14 cellular contexts compared by ENCODE assay signal in genomic region chr7:79553811-79554555, GRCh38.
DNase-seq lines count a peak whose midpoint lies in the region; ATAC-seq and TF ChIP-seq lines count a peak whose summit lies in the region.
"Had no signal": no experiment of that assay in that cellular context is flagged by ENCODE, and none has a peak within 500 bp of the region (broad histone marks: within the 10 kb centered on the region; RNA-seq: fewer than 3 reads in every experiment).

No MANE protein-coding gene starts in this region.

- H3K9ac ChIP-seq in IMR-90 (ENCODE audit: low read depth, low read length) = no peak overlapping the region
- peak overlapping the region; percentile 28 for H3K9ac ChIP-seq in mesenchymal stem cell (ENCODE audit: low read length)

- H3K4me1 Mint-ChIP-seq in CD4-positive, alpha-beta memory T cell = peaks cover 0 to 2% (median 0%) of the 10 kb centered on the region in 4 donors
- H3K4me1 Mint-ChIP-seq: immature natural killer cell had no signal

- H2BK15ac ChIP-seq in IMR-90 (ENCODE audit: low read depth, low read length) = peak overlapping the region; percentile 19; the same call in 1 of the 3 replicates
- H2BK15ac ChIP-seq in mesenchymal stem cell (ENCODE audit: low read depth, poor library complexity, severe bottlenecking) = no peak overlapping the region

- H3K23ac ChIP-seq in IMR-90 (ENCODE audit: low read depth, low read length) (0 out of 2 replicates have a peak overlapping the region, but pooled peaks have one; percentile 26), mesenchymal stem cell (ENCODE audit: low read length in 2 of 2) (no peak overlapping the region)

- H2BK120ac ChIP-seq in IMR-90 (ENCODE audit: low read depth, low read length) (peak overlapping the region; percentile 53; the same call in 1 of the 2 replicates), mesenchymal stem cell (ENCODE audit: low read depth, low read length) (no peak overlapping the region)

- H3K27ac ChIP-seq in IMR-90 (ENCODE audit: insufficient read depth, low read length) = no peak overlapping the region
- H3K27ac ChIP-seq in mesenchymal stem cell (ENCODE audit: low read length, poor library complexity, severe bottlenecking) = no peak overlapping the region
- H3K27ac ChIP-seq in CD4-positive, alpha-beta memory T cell (ENCODE audit: low read depth, low read length) = no peak overlapping the region
- H3K27ac ChIP-seq: dorsolateral prefrontal cortex had no signal

- no peak for TF ChIP-seq POLR2A in IMR-90 (IDR thresholded peaks at IDR 0.05; ENCODE audit: low read depth, low read length)

- no peak overlapping the region for H3K4me3 Mint-ChIP-seq in CD4-positive, alpha-beta memory T cell
- H3K4me3 Mint-ChIP-seq: immature natural killer cell had no signal

- H3K56ac ChIP-seq in IMR-90 (ENCODE audit: extremely low read depth, insufficient read depth, low read length) = no peak overlapping the region

- no peaks in the 10 kb centered on the region for H3K79me1 ChIP-seq in IMR-90 (ENCODE audit: low read depth in 1 of 2, low read length in 2 of 2)
- H3K79me1 ChIP-seq in mesenchymal stem cell (replicated peaks; ENCODE audit: low read length, poor library complexity, severe bottlenecking) = no peaks in the 10 kb centered on the region

- TF ChIP-seq CTCF in AG10803 (conservative IDR thresholded peaks at IDR 0.05; ENCODE audit: low read length) (no peak), IMR-90 (conservative IDR thresholded peaks at IDR 0.05; ENCODE audit: low read depth, low read length) (no peak), cardiac fibroblast (IDR thresholded peaks at IDR 0.05; ENCODE audit: low read depth, low read length) (no peak)

- H3K9me1 ChIP-seq in IMR-90 (ENCODE audit: insufficient read depth, low read length) = no peaks in the 10 kb centered on the region

- H2AK9ac ChIP-seq in IMR-90 (replicated peaks; ENCODE audit: low read depth, low read length, poor library complexity) = no peak overlapping the region

- H3K36me3 Mint-ChIP-seq in CD4-positive, alpha-beta memory T cell = no peaks in the 10 kb centered on the region

- WGBS in IMR-90 (ENCODE audit: extremely low coverage in 2 of 2, insufficient read length in 1 of 2), 2 experiments = no CpG with 5 or more reads among the region's 6 CpGs
- 97% methylated on average over 6 of the region's 6 CpGs for whole genome bisulfite sequencing in mesenchymal stem cell

- no peaks in the 10 kb centered on the region for H4K20me1 ChIP-seq in IMR-90 (ENCODE audit: insufficient read depth, low read length)

- H3K4me3 ChIP-seq in AG10803 (ENCODE audit: low read length) (no peak overlapping the region), IMR-90 (ENCODE audit: insufficient read depth, low read depth, low read length) (no peak overlapping the region), cardiac fibroblast (replicated peaks in 1 of 2; ENCODE audit: low read depth in 2 of 2, low read length in 2 of 2) (no peak overlapping the region), mesenchymal stem cell (ENCODE audit: insufficient read depth in 1 of 2, low read depth in 1 of 2, low read length in 2 of 2) (peak overlapping the region in 1 of 2 experiments; percentile 52)
- no peak overlapping the region for H3K4me3 ChIP-seq in CD4-positive, alpha-beta memory T cell (ENCODE audit: low read length in 2 of 2)
- H3K4me3 ChIP-seq: dorsolateral prefrontal cortex had no signal

- in situ Hi-C loops in IMR-90 (cut with MboI; ENCODE audit: low sequenced_read_pairs) = no loop called here

- H3K27me3 Mint-ChIP-seq in CD4-positive, alpha-beta memory T cell = no peaks in the 10 kb centered on the region

- H2AK5ac ChIP-seq in IMR-90 (ENCODE audit: low read depth, low read length) = no peak overlapping the region
- H2AK5ac ChIP-seq in mesenchymal stem cell (ENCODE audit: low read length, severe bottlenecking) = no peak overlapping the region

- H3K9me3 ChIP-seq in IMR-90 (ENCODE audit: control insufficient read depth, insufficient read depth, low read length) = no peaks in the 10 kb centered on the region
- H3K9me3 ChIP-seq in mesenchymal stem cell (ENCODE audit: control insufficient read depth, low read length) = no peaks in the 10 kb centered on the region
- H3K9me3 ChIP-seq in CD4-positive, alpha-beta memory T cell (ENCODE audit: control insufficient read depth in 1 of 2, low read length in 2 of 2) = no peaks in the 10 kb centered on the region

- H2BK12ac ChIP-seq in mesenchymal stem cell (ENCODE audit: low read length in 2 of 2) = no peak overlapping the region

- POLR2A ChIA-PET in IMR-90 (lab: Charles Lee; ENCODE audit: unreplicated experiment) = no interaction called here
- POLR2A ChIA-PET in CD4-positive, alpha-beta memory T cell (lab: Charles Lee; ENCODE audit: partially characterized antibody) = no interaction called here

- H3K4ac ChIP-seq in IMR-90 (ENCODE audit: low read depth, low read length) (no peak overlapping the region), mesenchymal stem cell (ENCODE audit: low read depth in 1 of 2, low read length in 2 of 2) (no peak overlapping the region)

- H4K8ac ChIP-seq in IMR-90 (ENCODE audit: low read depth in 2 of 2, low read length in 2 of 2) (peak overlapping the region in 1 of 2 experiments; percentile 27; a peak in 1 of 4 replicates), mesenchymal stem cell (ENCODE audit: low read length) (no peak overlapping the region)

- ATAC-seq in IMR-90 (ENCODE audit: low read depth) = peak; percentile 49
- no peak for ATAC-seq in GM18873 (IDR thresholded peaks at IDR 0.05; ENCODE audit: low FRiP score, unreplicated experiment)

- TF ChIP-seq RAD21 in IMR-90 (IDR thresholded peaks at IDR 0.05; ENCODE audit: low read length) = no peak

- peak; percentile 46 for DNase-seq in AG10803 (ENCODE audit: low read depth)
- DNase-seq in IMR-90 = peak; percentile 78
- peak; percentile 28 to 85 for DNase-seq in cardiac fibroblast (ENCODE audit: low read depth in 2 of 2)
- peak; percentile 35 for DNase-seq in mesenchymal stem cell
- no peak for DNase-seq in CD4-positive, alpha-beta memory T cell
- no peak for DNase-seq in putamen (ENCODE audit: low spot score)
- DNase-seq in HT-29 (ENCODE audit: low spot score) = no peak
- DNase-seq: activated gamma-delta T cell treated with Interleukin-2 at 50 U/mL for 16 hours; dorsolateral prefrontal cortex; immature natural killer cell; NCI-H1092; NCI-H2171 treated with DMSO at 0.1 percent for 48 hours; stimulated activated naive CD4-positive, alpha-beta T cell treated with Interleukin-2 at 50 U/mL for 16 hours had no signal

- H3K14ac ChIP-seq in IMR-90 (replicated peaks; ENCODE audit: low read depth, low read length) = peak overlapping the region; percentile 69; the same call in 1 of the 2 replicates
- no peak overlapping the region for H3K14ac ChIP-seq in mesenchymal stem cell (ENCODE audit: low read length in 2 of 2)

- peak overlapping the region; percentile 22; the same call in 1 of the 2 replicates for H4K5ac ChIP-seq in IMR-90 (ENCODE audit: low read depth, low read length)

- H2BK5ac ChIP-seq in IMR-90 (ENCODE audit: low read depth, low read length, poor library complexity, severe bottlenecking) (peak overlapping the region; percentile 88), mesenchymal stem cell (ENCODE audit: low read depth, low read length, poor library complexity, severe bottlenecking) (no peak overlapping the region)

- no peak overlapping the region for H4K91ac ChIP-seq in IMR-90 (ENCODE audit: insufficient read depth, low read depth, low read length)
- H4K91ac ChIP-seq in mesenchymal stem cell (ENCODE audit: low read length) = no peak overlapping the region

- H3K36me3 ChIP-seq in IMR-90 (ENCODE audit: control insufficient read depth, insufficient read depth, low read length) = no peaks in the 10 kb centered on the region
- no peaks in the 10 kb centered on the region for H3K36me3 ChIP-seq in mesenchymal stem cell (ENCODE audit: control insufficient read depth in 1 of 2, insufficient read depth in 2 of 2, low read depth in 1 of 2, low read length in 2 of 2)
- no peaks in the 10 kb centered on the region for H3K36me3 ChIP-seq in CD4-positive, alpha-beta memory T cell (ENCODE audit: insufficient read depth, low read length)

- H3K18ac ChIP-seq in IMR-90 (ENCODE audit: low read depth, low read length) = peak overlapping the region; percentile 91
- no peak overlapping the region for H3K18ac ChIP-seq in mesenchymal stem cell (ENCODE audit: low read depth in 1 of 2, low read length in 2 of 2)

- H3K4me2 ChIP-seq in IMR-90 (ENCODE audit: low read depth, low read length) (peak overlapping the region; percentile 57; the same call in 1 of the 2 replicates), mesenchymal stem cell (ENCODE audit: low read length, poor library complexity, severe bottlenecking) (no peak overlapping the region)

- H2AFZ ChIP-seq in IMR-90 (replicated peaks; ENCODE audit: low read length, poor library complexity) (no peak overlapping the region), mesenchymal stem cell (ENCODE audit: low read depth, low read length) (no peak overlapping the region)

- no TSS peak for BruUV-seq in IMR-90 (replicated peaks; lab: Mats Ljungman, UMichigan)

- CTCF ChIA-PET in IMR-90 (lab: Yijun Ruan, JAX) = no interaction called here
- CTCF ChIA-PET in CD4-positive, alpha-beta memory T cell (lab: Charles Lee; ENCODE audit: partially characterized antibody) = no interaction called here

- H3K27me3 ChIP-seq in IMR-90 (ENCODE audit: control insufficient read depth, insufficient read depth, low read length) (no peaks in the 10 kb centered on the region), mesenchymal stem cell (ENCODE audit: control insufficient read depth in 1 of 2, insufficient read depth in 1 of 2, low read length in 2 of 2) (no peaks in the 10 kb centered on the region)
- no peaks in the 10 kb centered on the region for H3K27me3 ChIP-seq in CD4-positive, alpha-beta memory T cell (ENCODE audit: insufficient read depth, low read length)
- H3K27me3 ChIP-seq: dorsolateral prefrontal cortex had no signal

- intact Hi-C loops in IMR-90 (cut with micrococcal nuclease) = no loop called here
- intact Hi-C loops in CD4-positive, alpha-beta memory T cell (cut with micrococcal nuclease) = no loop called here

- H3K9me3 Mint-ChIP-seq in CD4-positive, alpha-beta memory T cell = peaks cover 0 to 10% (median 3%) of the 10 kb centered on the region in 8 donors

- dilution Hi-C loops in IMR-90 (cut with HindIII; ENCODE audit: low sequenced_read_pairs, unreplicated experiment) = no loop called here

- peak overlapping the region; percentile 76; the same call in 1 of the 2 replicates for H2BK20ac ChIP-seq in IMR-90 (ENCODE audit: low read depth, low read length)

- H3K4me1 ChIP-seq in IMR-90 (ENCODE audit: control insufficient read depth, insufficient read depth, low read length) = peaks cover 2% of the 10 kb centered on the region; the same call in 1 of the 2 replicates
- no peaks in the 10 kb centered on the region for H3K4me1 ChIP-seq in mesenchymal stem cell (ENCODE audit: control insufficient read depth, insufficient read depth, low read depth, low read length)
- H3K4me1 ChIP-seq in CD4-positive, alpha-beta memory T cell (ENCODE audit: insufficient read depth, low read length) = no peaks in the 10 kb centered on the region

- H3K27ac Mint-ChIP-seq in CD4-positive, alpha-beta memory T cell = no peak overlapping the region
- H3K27ac Mint-ChIP-seq: immature natural killer cell had no signal

TF ChIP-seq in IMR-90, 13 proteins besides CTCF, POLR2A, EP300 and RAD21 (continues in another document):
- TF ChIP-seq CEBPB (IDR thresholded peaks at IDR 0.05; ENCODE audit: low read depth, low read length) (peak; percentile 74; the same call in 1 of the 2 replicates), FOS (IDR thresholded peaks at IDR 0.05; ENCODE audit: low read depth, low read length) (peak; percentile 37; the same call in 1 of the 2 replicates)

Comparison
In these comparisons a context has a peak if more than half of its experiments do, and no peak if none do; other contexts are left out.
1. DNase-seq: peak in AG10803 (single experiment), IMR-90 (single experiment), cardiac fibroblast (2 of 2) and mesenchymal stem cell (single experiment); none in CD4-positive, alpha-beta memory T cell (0 of 5), putamen (single experiment) and HT-29 (single experiment).